1 cellular context compared by ENCODE assay signal in the genomic region with DNA sequence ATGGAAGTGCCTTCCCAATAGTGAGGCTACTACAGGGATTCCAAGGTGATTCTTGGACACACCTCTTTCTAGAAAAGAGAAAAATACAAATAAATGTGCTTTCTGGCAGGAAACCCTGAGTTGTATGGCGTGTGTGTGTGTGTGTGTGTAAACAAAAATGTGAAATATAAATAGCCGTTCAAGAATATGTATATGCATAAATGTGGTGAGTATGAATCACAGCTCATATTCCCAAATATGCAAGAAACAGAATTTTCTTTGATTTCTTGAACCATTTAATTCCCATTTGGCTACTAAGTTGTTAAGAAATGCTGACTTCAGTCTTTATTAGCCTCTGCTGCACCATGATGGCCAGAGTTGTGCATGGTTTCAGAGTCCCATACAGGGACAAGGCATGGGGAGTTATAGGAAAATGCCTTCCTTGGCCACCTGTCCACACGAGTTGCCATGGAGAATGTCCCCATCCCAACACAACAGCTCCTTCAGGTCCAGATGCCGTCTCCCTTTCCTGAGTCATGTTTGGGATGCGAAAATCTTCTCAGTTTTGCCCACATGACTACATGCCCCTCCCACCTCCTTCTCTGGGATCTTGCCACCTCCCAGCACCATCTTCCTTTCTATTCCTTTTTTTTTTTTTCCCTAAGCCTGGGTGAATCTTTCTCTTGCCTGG.
A peak's percentile ranks its signal among the peaks of the same experiment; 100 is the strongest.
TF ChIP-seq lines count a peak whose summit lies in the region.

No MANE protein-coding gene starts in this region.

TF ChIP-seq in IMR-90, 13 proteins besides CTCF, POLR2A, EP300 and RAD21:
- TF ChIP-seq, protein P1, sequence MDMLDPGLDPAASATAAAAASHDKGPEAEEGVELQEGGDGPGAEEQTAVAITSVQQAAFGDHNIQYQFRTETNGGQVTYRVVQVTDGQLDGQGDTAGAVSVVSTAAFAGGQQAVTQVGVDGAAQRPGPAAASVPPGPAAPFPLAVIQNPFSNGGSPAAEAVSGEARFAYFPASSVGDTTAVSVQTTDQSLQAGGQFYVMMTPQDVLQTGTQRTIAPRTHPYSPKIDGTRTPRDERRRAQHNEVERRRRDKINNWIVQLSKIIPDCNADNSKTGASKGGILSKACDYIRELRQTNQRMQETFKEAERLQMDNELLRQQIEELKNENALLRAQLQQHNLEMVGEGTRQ (IDR thresholded peaks at IDR 0.05; ENCODE audit: low read depth, low read length), result 0 out of 2 replicates have a peak, but pooled peaks have one; percentile 3
- peak; percentile 72 for TF ChIP-seq MAFK (IDR thresholded peaks at IDR 0.05; ENCODE audit: low read depth, low read length)
- TF ChIP-seq, protein P2, sequence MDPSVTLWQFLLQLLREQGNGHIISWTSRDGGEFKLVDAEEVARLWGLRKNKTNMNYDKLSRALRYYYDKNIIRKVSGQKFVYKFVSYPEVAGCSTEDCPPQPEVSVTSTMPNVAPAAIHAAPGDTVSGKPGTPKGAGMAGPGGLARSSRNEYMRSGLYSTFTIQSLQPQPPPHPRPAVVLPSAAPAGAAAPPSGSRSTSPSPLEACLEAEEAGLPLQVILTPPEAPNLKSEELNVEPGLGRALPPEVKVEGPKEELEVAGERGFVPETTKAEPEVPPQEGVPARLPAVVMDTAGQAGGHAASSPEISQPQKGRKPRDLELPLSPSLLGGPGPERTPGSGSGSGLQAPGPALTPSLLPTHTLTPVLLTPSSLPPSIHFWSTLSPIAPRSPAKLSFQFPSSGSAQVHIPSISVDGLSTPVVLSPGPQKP (IDR thresholded peaks at IDR 0.05; ENCODE audit: borderline replicate concordance, low read depth, low read length), result no peak
